In the genomic region with DNA sequence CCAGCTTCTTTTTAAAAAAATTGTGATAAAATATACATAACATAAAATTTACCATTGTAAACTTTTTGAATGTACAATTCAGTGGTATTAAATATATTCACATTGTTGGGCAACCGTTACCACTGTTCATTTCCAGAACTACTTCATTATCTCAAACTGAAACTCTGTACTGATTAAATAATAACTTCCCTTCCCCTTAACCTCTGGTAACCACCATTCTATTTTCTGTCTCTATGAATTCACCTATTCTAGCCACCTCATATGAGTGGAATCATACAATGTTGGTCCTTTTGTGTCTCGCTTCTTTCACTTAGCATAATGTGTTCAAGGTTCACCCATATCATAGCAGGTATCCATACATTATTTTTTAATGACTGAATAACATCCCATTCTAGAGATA, we compare ENCODE assay signal across 1 cellular context.
TF ChIP-seq lines count a peak whose summit lies in the region.

No MANE protein-coding gene starts in this region.

TF ChIP-seq in GM12878, 131 proteins besides CTCF, POLR2A, EP300 and RAD21 (continued from another document):
- TF ChIP-seq, protein P1, sequence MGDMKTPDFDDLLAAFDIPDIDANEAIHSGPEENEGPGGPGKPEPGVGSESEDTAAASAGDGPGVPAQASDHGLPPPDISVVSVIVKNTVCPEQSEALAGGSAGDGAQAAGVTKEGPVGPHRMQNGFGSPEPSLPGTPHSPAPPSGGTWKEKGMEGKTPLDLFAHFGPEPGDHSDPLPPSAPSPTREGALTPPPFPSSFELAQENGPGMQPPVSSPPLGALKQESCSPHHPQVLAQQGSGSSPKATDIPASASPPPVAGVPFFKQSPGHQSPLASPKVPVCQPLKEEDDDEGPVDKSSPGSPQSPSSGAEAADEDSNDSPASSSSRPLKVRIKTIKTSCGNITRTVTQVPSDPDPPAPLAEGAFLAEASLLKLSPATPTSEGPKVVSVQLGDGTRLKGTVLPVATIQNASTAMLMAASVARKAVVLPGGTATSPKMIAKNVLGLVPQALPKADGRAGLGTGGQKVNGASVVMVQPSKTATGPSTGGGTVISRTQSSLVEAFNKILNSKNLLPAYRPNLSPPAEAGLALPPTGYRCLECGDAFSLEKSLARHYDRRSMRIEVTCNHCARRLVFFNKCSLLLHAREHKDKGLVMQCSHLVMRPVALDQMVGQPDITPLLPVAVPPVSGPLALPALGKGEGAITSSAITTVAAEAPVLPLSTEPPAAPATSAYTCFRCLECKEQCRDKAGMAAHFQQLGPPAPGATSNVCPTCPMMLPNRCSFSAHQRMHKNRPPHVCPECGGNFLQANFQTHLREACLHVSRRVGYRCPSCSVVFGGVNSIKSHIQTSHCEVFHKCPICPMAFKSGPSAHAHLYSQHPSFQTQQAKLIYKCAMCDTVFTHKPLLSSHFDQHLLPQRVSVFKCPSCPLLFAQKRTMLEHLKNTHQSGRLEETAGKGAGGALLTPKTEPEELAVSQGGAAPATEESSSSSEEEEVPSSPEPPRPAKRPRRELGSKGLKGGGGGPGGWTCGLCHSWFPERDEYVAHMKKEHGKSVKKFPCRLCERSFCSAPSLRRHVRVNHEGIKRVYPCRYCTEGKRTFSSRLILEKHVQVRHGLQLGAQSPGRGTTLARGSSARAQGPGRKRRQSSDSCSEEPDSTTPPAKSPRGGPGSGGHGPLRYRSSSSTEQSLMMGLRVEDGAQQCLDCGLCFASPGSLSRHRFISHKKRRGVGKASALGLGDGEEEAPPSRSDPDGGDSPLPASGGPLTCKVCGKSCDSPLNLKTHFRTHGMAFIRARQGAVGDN (IDR thresholded peaks at IDR 0.05): no peak
- TF ChIP-seq SMAD5 (IDR thresholded peaks at IDR 0.05; ENCODE audit: low read depth) (no peak), RAD51 (IDR thresholded peaks at IDR 0.05) (no peak), TAF1 (IDR thresholded peaks at IDR 0.05; ENCODE audit: borderline replicate concordance, low read depth, low read length) (no peak), POLR2AphosphoS2 (IDR thresholded peaks at IDR 0.05; ENCODE audit: low read depth, low read length) (no peak), CHD4 (IDR thresholded peaks at IDR 0.05) (no peak), HDAC2 (IDR thresholded peaks at IDR 0.05) (no peak), SKIL (IDR thresholded peaks at IDR 0.05; ENCODE audit: low read depth, poor library complexity, severe bottlenecking) (no peak), NKRF (conservative IDR thresholded peaks at IDR 0.05) (no peak)
